ENCODE assay signal across 8 cellular contexts in genomic region chr1:42767510-42767924, GRCh38. TPM values are rescaled to one million over a fixed set of nuclear protein-coding genes. Genes with fewer than 3 reads are reported as not detected.
DNase-seq lines count a peak whose midpoint lies in the region; ATAC-seq lines count a peak whose summit lies in the region.

No MANE protein-coding gene starts in this region.

- intact Hi-C loops in Right ventricle myocardium superior (cut with DNase I): no loop called here

- peak overlapping the region; percentile 44 for H3K27ac Mint-ChIP-seq in activated T-cell treated with anti-CD3 and anti-CD28 coated beads, Interleukin-2, amount 50 U/mL, for 72 hours
- peak overlapping the region; percentile 74 to 92 for H3K27ac Mint-ChIP-seq in T-cell

- H3K27me3 Mint-ChIP-seq in activated T-cell treated with anti-CD3 and anti-CD28 coated beads, Interleukin-2, amount 50 U/mL, for 72 hours (ENCODE audit: low read depth): no peaks in the 10 kb centered on the region
- no peaks in the 10 kb centered on the region for H3K27me3 Mint-ChIP-seq in T-cell

- H3K4me1 Mint-ChIP-seq in activated T-cell treated with anti-CD3 and anti-CD28 coated beads, Interleukin-2, amount 50 U/mL, for 72 hours (ENCODE audit: low read depth): peaks cover 43% of the 10 kb centered on the region
- H3K4me1 Mint-ChIP-seq in T-cell: peaks cover 35 to 46% (median 41%) of the 10 kb centered on the region in 3 donors

- ATAC-seq in activated T-cell treated with anti-CD3 and anti-CD28 coated beads, Interleukin-2, amount 50 U/mL, for 72 hours (replicated peaks in 1 of 2): peak; percentile 16 to 38
- ATAC-seq in HG03025 (IDR thresholded peaks at IDR 0.05; ENCODE audit: low FRiP score, unreplicated experiment): peak; percentile 29
- peak; percentile 9 to 30 (median 28) for ATAC-seq in T-cell (replicated peaks in 1 of 4)
- ATAC-seq in Right ventricle myocardium superior (ENCODE audit: poor library complexity): peak; percentile 35

- H3K4me3 Mint-ChIP-seq in activated T-cell treated with anti-CD3 and anti-CD28 coated beads, Interleukin-2, amount 50 U/mL, for 72 hours: no peak overlapping the region
- H3K4me3 Mint-ChIP-seq in T-cell: no peak overlapping the region

- H3K4me3 ChIP-seq in skeletal muscle cell (ENCODE audit: low read depth, low read length): peak overlapping the region; percentile 99

- no peaks in the 10 kb centered on the region for H3K9me3 Mint-ChIP-seq in activated T-cell treated with anti-CD3 and anti-CD28 coated beads, Interleukin-2, amount 50 U/mL, for 72 hours
- H3K9me3 Mint-ChIP-seq in T-cell: no peaks in the 10 kb centered on the region

- CTCF ChIA-PET in T-cell (lab: Charles Lee): interaction anchor here (0.6 to 2.3 kb wide), 14 partner anchors 9 to 433 kb away, joined by 3 to 16 read pairs (median 4); partner anchors contain the start of genes ERMAP (in 1 of the 2), SVBP (in 1 of the 2), YBX1 (in 1 of the 2) and ZNF691 (in 1 of the 2)

- no peak for DNase-seq in activated T-cell treated with anti-CD3 and anti-CD28 coated beads, Interleukin-2, amount 50 U/mL, for 72 hours
- no peak for DNase-seq in activated T-cell treated with anti-CD3 and anti-CD28 coated beads for 4 hours
- DNase-seq in T-cell: peak in 1 of 34 experiments; percentile 5
- DNase-seq in Right ventricle myocardium superior: no peak
- no peak for DNase-seq in skeletal muscle cell (ENCODE audit: low read depth)
- no peak for DNase-seq in glomerular visceral epithelial cell (ENCODE audit: extremely low spot score)
- DNase-seq in stimulated activated naive CD4-positive, alpha-beta T cell treated with Interleukin-2 at 50 U/mL for 16 hours (lab: John Stamatoyannopoulos, UW): no peak

- H3K36me3 Mint-ChIP-seq in activated T-cell treated with anti-CD3 and anti-CD28 coated beads, Interleukin-2, amount 50 U/mL, for 72 hours (ENCODE audit: insufficient read depth in 2 of 2): peaks cover 8 to 14% of the 10 kb centered on the region in 2 donors
- peaks cover 10% of the 10 kb centered on the region for H3K36me3 Mint-ChIP-seq in T-cell

- POLR2A ChIA-PET in T-cell (lab: Charles Lee): interaction anchor here (0.5 to 1.7 kb wide), 10 partner anchors 12 to 407 kb away, joined by 3 to 9 read pairs (median 3); partner anchors contain the start of genes ERMAP (in 1 of the 2), SVBP (in 1 of the 2), YBX1 (in 1 of the 2) and ZNF691 (in 1 of the 2)

RNA-seq across cellular contexts. Expression of gene C1orf50, which starts 0.5 kb away (rescaled TPM):
- total RNA-seq in activated T-cell treated with anti-CD3 and anti-CD28 coated beads, Interleukin-2, amount 50 U/mL, for 72 hours: 10 to 100 TPM; 11.7 to 12.2 TPM
- total RNA-seq in T-cell: 10 to 100 TPM; 12.4 to 15.3 (median 13.9) TPM
- 7.6 TPM for total RNA-seq in Right ventricle myocardium superior

RNA-seq across cellular contexts. Expression of gene P3H1, which starts 0.7 kb away (rescaled TPM):
- 10 to 100 TPM; 32.6 to 36.0 TPM for total RNA-seq in activated T-cell treated with anti-CD3 and anti-CD28 coated beads, Interleukin-2, amount 50 U/mL, for 72 hours
- total RNA-seq in T-cell: 10 to 100 TPM; 23.5 to 62.9 (median 58.3) TPM
- total RNA-seq in Right ventricle myocardium superior: 6.7 TPM

RNA-seq across cellular contexts. Expression of gene TMEM269, which starts 17.3 kb away (rescaled TPM):
- 1 to 10 TPM in 1 of 2 donors, under 1 TPM in 1; 0.81 to 1.9 TPM for total RNA-seq in activated T-cell treated with anti-CD3 and anti-CD28 coated beads, Interleukin-2, amount 50 U/mL, for 72 hours
- total RNA-seq in T-cell: 1 to 10 TPM in 2 of 5 donors, under 1 TPM in 3; 0.20 to 1.7 (median 0.88) TPM
- not detected for total RNA-seq in Right ventricle myocardium superior

RNA-seq across cellular contexts. Expression of gene CLDN19, which starts 27.5 kb away (rescaled TPM):
- total RNA-seq in activated T-cell treated with anti-CD3 and anti-CD28 coated beads, Interleukin-2, amount 50 U/mL, for 72 hours: not detected
- total RNA-seq in T-cell: under 1 TPM in 1 of 5 donors, not detected in 4; 0.18 TPM
- not detected for total RNA-seq in Right ventricle myocardium superior

RNA-seq across cellular contexts. Expression of gene ERMAP, which starts 49.4 kb away (rescaled TPM):
- total RNA-seq in activated T-cell treated with anti-CD3 and anti-CD28 coated beads, Interleukin-2, amount 50 U/mL, for 72 hours: 10 to 100 TPM in 1 of 2 donors, 1 to 10 TPM in 1; 8.4 to 10.0 TPM
- total RNA-seq in T-cell (1 to 10 TPM; 5.7 to 7.6 (median 6.7) TPM), Right ventricle myocardium superior (3.6 TPM)
